23 cellular contexts compared by ENCODE assay signal in genomic region chr2:187037310-187037709, GRCh38.
"Had no signal": no experiment of that assay in that cellular context is flagged by ENCODE, and none has a peak within 500 bp of the region (broad histone marks: within the 10 kb centered on the region; RNA-seq: fewer than 3 reads in every experiment).

No MANE protein-coding gene starts in this region.

- H2AFZ ChIP-seq: hepatocyte had no signal

- ATAC-seq: esophagus mucosa, right cardiac atrium, T-helper 17 cell had no signal

- FAIRE-seq: endothelial cell of umbilical vein, frontal cortex had no signal

- H3K36me3 ChIP-seq: ascending aorta, left ventricle myocardium inferior, tibial nerve had no signal

- H3K27ac ChIP-seq: ascending aorta, hepatocyte, left ventricle myocardium inferior, tibial nerve had no signal

- H3K4me1 ChIP-seq: ascending aorta, left ventricle myocardium inferior, tibial nerve had no signal

- DNase-seq: activated CD4-positive, alpha-beta memory T cell treated with anti-CD3 and anti-CD28 coated beads, Interleukin-2, amount 10 ng/mL, durations not matched to agents 7 days and 5 days; activated CD4-positive, alpha-beta T cell treated with anti-CD3 and anti-CD28 coated beads, Interleukin-2, amount 10 ng/mL, durations not matched to agents 7 days and 5 days; activated CD4-positive, CD25-positive, alpha-beta regulatory T cell treated with anti-CD3 and anti-CD28 coated beads, Interleukin-2, amount 50 U/mL, for 72 hours; activated CD8-positive, alpha-beta memory T cell treated with anti-CD3 and anti-CD28 coated beads, Interleukin-2, amount 50 U/mL, for 48 hours; activated gamma-delta T cell; activated naive CD4-positive, alpha-beta T cell treated with anti-CD3 and anti-CD28 coated beads, Interleukin-2, amount 10 ng/mL, durations not matched to agents 7 days and 5 days; activated naive CD8-positive, alpha-beta T cell treated with anti-CD3 and anti-CD28 coated beads, Interleukin-2, amount 10 ng/mL, durations not matched to agents 7 days and 5 days; activated T-cell treated with anti-CD3 and anti-CD28 coated beads, Interleukin-2, amount 50 U/mL, for 24 hours; caudate nucleus; islet precursor cell; left ventricle myocardium inferior; posterior cingulate gyrus; right cardiac atrium; stimulated activated CD4-positive, alpha-beta T cell treated with anti-CD3 and anti-CD28 coated beads, Interleukin-2, amount 100 ng/mL, for 48 hours; stimulated activated naive CD4-positive, alpha-beta T cell treated with Interleukin-2 at 50 U/mL for 16 hours; T-helper 17 cell had no signal

- H3K9me3 ChIP-seq: ascending aorta, tibial nerve had no signal

- H3K4me2 ChIP-seq: hepatocyte had no signal

- H3K79me2 ChIP-seq: hepatocyte had no signal

- H3K4me3 ChIP-seq: ascending aorta, hepatocyte, left ventricle myocardium inferior, lung, tibial nerve had no signal

- H3K27me3 ChIP-seq: ascending aorta, hepatocyte, tibial nerve had no signal
